8 cellular contexts compared by ENCODE assay signal in genomic region chr5:157143127-157143959, GRCh38. TPM values are rescaled to one million over a fixed set of nuclear protein-coding genes. Genes with fewer than 3 reads are reported as not detected.
A peak's percentile ranks its signal among the peaks of the same experiment; 100 is the strongest.
DNase-seq lines count a peak whose midpoint lies in the region; ATAC-seq, FAIRE-seq and TF ChIP-seq lines count a peak whose summit lies in the region.

No MANE protein-coding gene starts in this region.

- H3K27ac ChIP-seq in mucosa of rectum (ENCODE audit: low read depth in 2 of 2, low read length in 2 of 2) (peak overlapping the region; percentile 81 to 89), testis (peak overlapping the region; percentile 87 to 97)

- peaks cover 51% of the 10 kb centered on the region for H3K4me1 Mint-ChIP-seq in activated CD4-positive, alpha-beta memory T cell treated with anti-CD3 and anti-CD28 coated beads for 36 hours (ENCODE audit: low read depth)
- H3K4me1 Mint-ChIP-seq in endothelial cell (ENCODE audit: unreplicated experiment) = peaks cover 7% of the 10 kb centered on the region

- no peak for TF ChIP-seq POLR2A in testis (IDR thresholded peaks at IDR 0.05)

- H3K4me3 ChIP-seq in mucosa of rectum (ENCODE audit: low read length in 2 of 2) = peak overlapping the region; percentile 92 to 94
- peak overlapping the region; percentile 85 to 92 for H3K4me3 ChIP-seq in testis

- TF ChIP-seq CTCF in endothelial cell (IDR thresholded peaks at IDR 0.05; ENCODE audit: unreplicated experiment) = no peak
- no peak for TF ChIP-seq CTCF in testis (IDR thresholded peaks at IDR 0.05)

- peak overlapping the region; percentile 96 for H3K4me3 Mint-ChIP-seq in activated CD4-positive, alpha-beta memory T cell treated with anti-CD3 and anti-CD28 coated beads for 36 hours
- peak overlapping the region; percentile 92 for H3K4me3 Mint-ChIP-seq in endothelial cell (ENCODE audit: unreplicated experiment)

- peak; percentile 37 for ATAC-seq in HG02973 (IDR thresholded peaks at IDR 0.05; ENCODE audit: unreplicated experiment)

- peaks cover 0 to 6% of the 10 kb centered on the region in 2 donors for H3K4me1 ChIP-seq in mucosa of rectum (ENCODE audit: control insufficient read depth in 2 of 2, insufficient read depth in 2 of 2, low read length in 2 of 2)
- H3K4me1 ChIP-seq in testis = peaks cover 8% of the 10 kb centered on the region

- peak overlapping the region; percentile 74 to 91 for H3K9ac ChIP-seq in mucosa of rectum (ENCODE audit: low read depth in 1 of 2, low read length in 2 of 2)

- peaks cover 8 to 10% of the 10 kb centered on the region in 2 donors for H3K36me3 ChIP-seq in mucosa of rectum (ENCODE audit: control insufficient read depth in 2 of 2, insufficient read depth in 2 of 2, low read length in 2 of 2)
- no peaks in the 10 kb centered on the region for H3K36me3 ChIP-seq in testis (ENCODE audit: low read depth, missing control alignments)

- POLR2A ChIA-PET in activated CD4-positive, alpha-beta memory T cell treated with anti-CD3 and anti-CD28 coated beads for 36 hours (lab: Charles Lee) = interaction anchor here (0.7 to 2.4 kb wide), 23 partner anchors 11 to 318 kb away, joined by 3 to 17 read pairs (median 4); no protein-coding TSS in a partner anchor

- H3K36me3 Mint-ChIP-seq in activated CD4-positive, alpha-beta memory T cell treated with anti-CD3 and anti-CD28 coated beads for 36 hours = peaks cover 27% of the 10 kb centered on the region
- H3K36me3 Mint-ChIP-seq in endothelial cell (ENCODE audit: low read depth, unreplicated experiment) = peaks cover 5% of the 10 kb centered on the region

- H3K9me3 Mint-ChIP-seq in activated CD4-positive, alpha-beta memory T cell treated with anti-CD3 and anti-CD28 coated beads for 36 hours = no peaks in the 10 kb centered on the region
- no peaks in the 10 kb centered on the region for H3K9me3 Mint-ChIP-seq in endothelial cell (ENCODE audit: unreplicated experiment)

- no peaks in the 10 kb centered on the region for H3K9me3 ChIP-seq in mucosa of rectum (ENCODE audit: control insufficient read depth in 2 of 2, low read length in 2 of 2)
- no peaks in the 10 kb centered on the region for H3K9me3 ChIP-seq in testis

- peak overlapping the region; percentile 99 for H3K27ac Mint-ChIP-seq in activated CD4-positive, alpha-beta memory T cell treated with anti-CD3 and anti-CD28 coated beads for 36 hours
- peak overlapping the region; percentile 79 for H3K27ac Mint-ChIP-seq in endothelial cell (ENCODE audit: unreplicated experiment)

- H3K27me3 Mint-ChIP-seq in activated CD4-positive, alpha-beta memory T cell treated with anti-CD3 and anti-CD28 coated beads for 36 hours = no peaks in the 10 kb centered on the region
- peaks cover 9% of the 10 kb centered on the region for H3K27me3 Mint-ChIP-seq in endothelial cell (ENCODE audit: unreplicated experiment)

- CTCF ChIA-PET in activated CD4-positive, alpha-beta memory T cell treated with anti-CD3 and anti-CD28 coated beads for 36 hours (lab: Charles Lee) = interaction anchor here (0.6 to 2.7 kb wide), 15 partner anchors 10 to 1200 kb away, joined by 3 to 10 read pairs (median 4); no protein-coding TSS in a partner anchor

- 3 to 6% methylated on average over 33 of the region's 33 CpGs for WGBS in testis, 2 donors

- FAIRE-seq in GM18507 (lab: Jason Lieb, UNC) = no peak

- DNase-seq in AG08395 (ENCODE audit: low spot score) = peak; percentile 82
- DNase-seq in GM18507 (ENCODE audit: extremely low spot score, insufficient read length, low read depth) = peak; percentile 25
- DNase-seq in NCI-H345 treated with DMSO at 0.1 percent for 48 hours (lab: John Stamatoyannopoulos, UW; ENCODE audit: unreplicated experiment) = peak; percentile 46
- peak; percentile 81 for DNase-seq in activated CD4-positive, alpha-beta memory T cell treated with anti-CD3 and anti-CD28 coated beads for 36 hours
- peak; percentile 11 for DNase-seq in endothelial cell (ENCODE audit: low spot score)
- peak; percentile 64 for DNase-seq in testis

- intact Hi-C loops in activated CD4-positive, alpha-beta memory T cell treated with anti-CD3 and anti-CD28 coated beads for 36 hours (cut with micrococcal nuclease) = loop anchor here (1.0 to 10.0 kb wide), 8 partner anchors 34 to 711 kb away; partner anchors contain the start of genes CLINT1, HAVCR2 and THG1L
- intact Hi-C loops in testis (cut with DNase I; ENCODE audit: low total_unique reads) = no loop called here

- no peaks in the 10 kb centered on the region for H3K27me3 ChIP-seq in mucosa of rectum (ENCODE audit: control insufficient read depth in 2 of 2, insufficient read depth in 2 of 2, low read length in 2 of 2)
- H3K27me3 ChIP-seq in testis = no peaks in the 10 kb centered on the region

RNA-seq across cellular contexts. Expression of gene MED7, which starts 0.7 kb away (rescaled TPM):
- 10 to 100 TPM; 17.2 to 19.2 TPM for total RNA-seq in activated CD4-positive, alpha-beta memory T cell treated with anti-CD3 and anti-CD28 coated beads for 36 hours
- total RNA-seq in endothelial cell (ENCODE audit: unreplicated experiment) = 9.5 TPM
- 10 to 100 TPM; 16.8 to 21.1 TPM for total RNA-seq in testis
- 50.3 TPM for polyA plus RNA-seq in testis (ENCODE audit: insufficient read depth, low read depth, low replicate concordance)

RNA-seq across cellular contexts. Expression of gene GARIN3, which starts 22.7 kb away (rescaled TPM):
- 1 to 10 TPM; 1.3 to 1.4 TPM for total RNA-seq in activated CD4-positive, alpha-beta memory T cell treated with anti-CD3 and anti-CD28 coated beads for 36 hours
- not detected for total RNA-seq in endothelial cell (ENCODE audit: unreplicated experiment)
- 10 to 100 TPM; 11.5 to 27.8 TPM for total RNA-seq in testis
- polyA plus RNA-seq in testis (ENCODE audit: insufficient read depth, low read depth, low replicate concordance) = 45.6 TPM

RNA-seq across cellular contexts. Expression of gene HAVCR2, which starts 34.5 kb away (rescaled TPM):
- 10 to 100 TPM; 23.2 to 24.3 TPM for total RNA-seq in activated CD4-positive, alpha-beta memory T cell treated with anti-CD3 and anti-CD28 coated beads for 36 hours
- 0.15 TPM for total RNA-seq in endothelial cell (ENCODE audit: unreplicated experiment)
- 1 to 10 TPM; 3.1 to 3.2 TPM for total RNA-seq in testis
- 3.6 TPM for polyA plus RNA-seq in testis (ENCODE audit: insufficient read depth, low read depth, low replicate concordance)

RNA-seq across cellular contexts. Expression of gene ITK, which starts 37.3 kb away (rescaled TPM):
- total RNA-seq in activated CD4-positive, alpha-beta memory T cell treated with anti-CD3 and anti-CD28 coated beads for 36 hours = 100 to 1,000 TPM; 236 to 240 TPM
- total RNA-seq in endothelial cell (ENCODE audit: unreplicated experiment) = not detected
- 1 to 10 TPM in 1 of 2 donors, under 1 TPM in 1; 0.93 to 1.3 TPM for total RNA-seq in testis
- polyA plus RNA-seq in testis (ENCODE audit: insufficient read depth, low read depth, low replicate concordance) = 3.8 TPM

Comparison
In these comparisons a context has a peak if more than half of its experiments do, and no peak if none do; other contexts are left out.
1. Peak in every context shown above with its lines: DNase-seq, ATAC-seq, H3K4me3 ChIP-seq and H3K27ac ChIP-seq.
2. DNase-seq: peak in every context shown above with its lines; median percentile 82 in AG08395; 81 in activated CD4-positive, alpha-beta memory T cell treated with anti-CD3 and anti-CD28 coated beads for 36 hours; 64 in testis; 46 in NCI-H345 treated with DMSO at 0.1 percent for 48 hours; 25 in GM18507; 11 in endothelial cell.
3. RNA of gene GARIN3, which starts 22.7 kb away (total RNA-seq): 11.5 to 27.8 TPM in testis; 1.3 to 1.4 TPM in activated CD4-positive, alpha-beta memory T cell treated with anti-CD3 and anti-CD28 coated beads for 36 hours and not detected in endothelial cell (single experiment); every median in the first group is over 4 times any median in the second.
4. RNA of gene HAVCR2, which starts 34.5 kb away (total RNA-seq): 23.2 to 24.3 TPM in activated CD4-positive, alpha-beta memory T cell treated with anti-CD3 and anti-CD28 coated beads for 36 hours; 3.1 to 3.2 TPM in testis and 0.15 TPM in endothelial cell (single experiment); every median in the first group is over 4 times any median in the second.